ENCODE assay signal across 14 cellular contexts in genomic region chr10:97138174-97138573, GRCh38. TPM values are rescaled to one million over a fixed set of nuclear protein-coding genes. Genes with fewer than 3 reads are reported as not detected.
DNase-seq lines count a peak whose midpoint lies in the region; ATAC-seq, FAIRE-seq and TF ChIP-seq lines count a peak whose summit lies in the region.
"Had no signal": no experiment of that assay in that cellular context is flagged by ENCODE, and none has a peak within 500 bp of the region (broad histone marks: within the 10 kb centered on the region; RNA-seq: fewer than 3 reads in every experiment).

No MANE protein-coding gene starts in this region.

- no peaks in the 10 kb centered on the region for H4K20me1 ChIP-seq in PC-9 (ENCODE audit: insufficient read depth)

- H3K36me3 ChIP-seq in PC-9 (ENCODE audit: low read depth) (no peaks in the 10 kb centered on the region), kidney (ENCODE audit: control insufficient read depth in 1 of 2, insufficient read depth in 2 of 2, low read length in 2 of 2) (no peaks in the 10 kb centered on the region)
- H3K36me3 ChIP-seq: gastroesophageal sphincter had no signal

- FAIRE-seq in kidney (lab: Jason Lieb, UNC): no peak

- H3K9ac ChIP-seq in kidney (ENCODE audit: low read length in 2 of 2): no peak overlapping the region

- H3K27me3 Mint-ChIP-seq in activated CD8-positive, alpha-beta T cell treated with anti-CD3 and anti-CD28 coated beads for 36 hours: peaks cover 17% of the 10 kb centered on the region
- H3K27me3 Mint-ChIP-seq in activated CD8-positive, alpha-beta T cell treated with anti-CD3 and anti-CD28 coated beads, Interleukin-2, amount 10 ng/mL, durations not matched to agents 7 days and 5 days (ENCODE audit: low read depth): peaks cover 8% of the 10 kb centered on the region
- H3K27me3 Mint-ChIP-seq in type B pancreatic cell: peaks cover 32% of the 10 kb centered on the region

- H3K27me3 ChIP-seq in PC-9 (ENCODE audit: insufficient read depth, low read depth): peaks cover 60% of the 10 kb centered on the region

- H3K27ac ChIP-seq in PC-9 (no peak overlapping the region), kidney (ENCODE audit: low read depth in 2 of 2, low read length in 2 of 2) (no peak overlapping the region)
- H3K27ac ChIP-seq: gastroesophageal sphincter had no signal

- peak; percentile 27 for TF ChIP-seq CTCF in activated CD8-positive, alpha-beta T cell treated with anti-CD3 and anti-CD28 coated beads for 36 hours (IDR thresholded peaks at IDR 0.05)
- TF ChIP-seq CTCF in PC-9 (conservative IDR thresholded peaks at IDR 0.05) (peak; percentile 29; the same call in 1 of the 2 replicates), kidney (IDR thresholded peaks at IDR 0.05; ENCODE audit: borderline replicate concordance, extremely low read depth, insufficient read depth) (no peak), type B pancreatic cell (conservative IDR thresholded peaks at IDR 0.05) (peak; percentile 28)

- H3K4me3 ChIP-seq in PC-9 (no peak overlapping the region), kidney (ENCODE audit: low read length in 2 of 2) (no peak overlapping the region)
- H3K4me3 ChIP-seq: gastroesophageal sphincter had no signal

- no peaks in the 10 kb centered on the region for H3K79me2 ChIP-seq in PC-9 (ENCODE audit: low read depth)

- H3K27ac Mint-ChIP-seq in activated CD8-positive, alpha-beta T cell treated with anti-CD3 and anti-CD28 coated beads for 36 hours: no peak overlapping the region
- no peak overlapping the region for H3K27ac Mint-ChIP-seq in activated CD8-positive, alpha-beta T cell treated with anti-CD3 and anti-CD28 coated beads, Interleukin-2, amount 10 ng/mL, durations not matched to agents 7 days and 5 days
- H3K27ac Mint-ChIP-seq in type B pancreatic cell: peak overlapping the region; percentile 72
- H3K27ac Mint-ChIP-seq: activated naive CD8-positive, alpha-beta T cell treated with anti-CD3 and anti-CD28 coated beads for 36 hours had no signal

- no peaks in the 10 kb centered on the region for H3K36me3 Mint-ChIP-seq in activated CD8-positive, alpha-beta T cell treated with anti-CD3 and anti-CD28 coated beads for 36 hours (ENCODE audit: low read depth)
- H3K36me3 Mint-ChIP-seq in activated CD8-positive, alpha-beta T cell treated with anti-CD3 and anti-CD28 coated beads, Interleukin-2, amount 10 ng/mL, durations not matched to agents 7 days and 5 days (ENCODE audit: low read depth): no peaks in the 10 kb centered on the region
- H3K36me3 Mint-ChIP-seq in type B pancreatic cell: peaks cover 12% of the 10 kb centered on the region
- H3K36me3 Mint-ChIP-seq: activated naive CD8-positive, alpha-beta T cell treated with anti-CD3 and anti-CD28 coated beads for 36 hours had no signal

- H2AFZ ChIP-seq in PC-9: no peak overlapping the region

- no peak for DNase-seq in activated CD8-positive, alpha-beta T cell treated with anti-CD3 and anti-CD28 coated beads for 36 hours
- DNase-seq in activated CD8-positive, alpha-beta T cell treated with anti-CD3 and anti-CD28 coated beads, Interleukin-2, amount 10 ng/mL, durations not matched to agents 7 days and 5 days: no peak
- peak in 1 of 2 experiments; percentile 2 for DNase-seq in PC-9
- peak; percentile 30 for DNase-seq in kidney
- no peak for DNase-seq in type B pancreatic cell (ENCODE audit: extremely low spot score, unreplicated experiment)
- DNase-seq in stimulated activated CD4-positive, alpha-beta T cell treated with anti-CD3 and anti-CD28 coated beads, Interleukin-12 subunit alpha, Interleukin-12 subunit beta, amount 100 ng/mL, for 4 hours: no peak
- DNase-seq in Right ventricle myocardium inferior (ENCODE audit: missing footprints): no peak
- DNase-seq: activated naive CD8-positive, alpha-beta T cell treated with anti-CD3 and anti-CD28 coated beads for 36 hours; MV-4-11; T-helper 9 cell had no signal

- no peak overlapping the region for H3K4me2 ChIP-seq in PC-9

- ATAC-seq in activated CD8-positive, alpha-beta T cell treated with anti-CD3 and anti-CD28 coated beads for 36 hours: no peak
- ATAC-seq in activated CD8-positive, alpha-beta T cell treated with anti-CD3 and anti-CD28 coated beads, Interleukin-2, amount 10 ng/mL, durations not matched to agents 7 days and 5 days: no peak
- no peak for ATAC-seq in GM21528 (IDR thresholded peaks at IDR 0.05; ENCODE audit: low FRiP score, unreplicated experiment)
- no peak for ATAC-seq in Right ventricle myocardium inferior
- ATAC-seq: gastroesophageal sphincter had no signal

- POLR2A ChIA-PET in activated CD8-positive, alpha-beta T cell treated with anti-CD3 and anti-CD28 coated beads for 36 hours (lab: Charles Lee): no interaction called here
- POLR2A ChIA-PET in activated CD8-positive, alpha-beta T cell treated with anti-CD3 and anti-CD28 coated beads, Interleukin-2, amount 10 ng/mL, durations not matched to agents 7 days and 5 days (lab: Charles Lee): interaction anchor here (1.4 kb wide), 1 partner anchor 9 kb away, joined by 3 read pairs; no protein-coding TSS in a partner anchor
- POLR2A ChIA-PET in PC-9 (lab: Charles Lee; ENCODE audit: unreplicated experiment): no interaction called here

- H3K9me3 ChIP-seq in PC-9 (ENCODE audit: insufficient read depth, low read depth) (no peaks in the 10 kb centered on the region), kidney (ENCODE audit: control insufficient read depth in 1 of 2, low read length in 2 of 2) (no peaks in the 10 kb centered on the region)

- CTCF ChIA-PET in activated CD8-positive, alpha-beta T cell treated with anti-CD3 and anti-CD28 coated beads for 36 hours (lab: Charles Lee): interaction anchor here (1.7 to 2.4 kb wide), 3 partner anchors 65 to 96 kb away, joined by 7 to 15 read pairs (median 8); no protein-coding TSS in a partner anchor
- CTCF ChIA-PET in activated CD8-positive, alpha-beta T cell treated with anti-CD3 and anti-CD28 coated beads, Interleukin-2, amount 10 ng/mL, durations not matched to agents 7 days and 5 days (lab: Charles Lee): interaction anchor here (1.4 to 1.6 kb wide), 3 partner anchors 66 to 101 kb away, joined by 4 to 7 read pairs (median 5); no protein-coding TSS in a partner anchor
- CTCF ChIA-PET in PC-9 (lab: Charles Lee): no interaction called here

- H3F3A ChIP-seq in PC-9 (ENCODE audit: insufficient read depth, low read depth): no peaks in the 10 kb centered on the region

- intact Hi-C loops in activated CD8-positive, alpha-beta T cell treated with anti-CD3 and anti-CD28 coated beads for 36 hours (cut with micrococcal nuclease): no loop called here
- intact Hi-C loops in PC-9 (cut with micrococcal nuclease; ENCODE audit: unreplicated experiment): no loop called here
- intact Hi-C loops in kidney (cut with DNase I): no loop called here
- intact Hi-C loops in Right ventricle myocardium inferior (cut with DNase I): no loop called here

- H3K9me2 ChIP-seq in PC-9 (ENCODE audit: insufficient read depth): no peaks in the 10 kb centered on the region

- no TSS peak for BruUV-seq in PC-9 (replicated peaks; lab: Mats Ljungman, UMichigan)

- no peak overlapping the region for H3K4me3 Mint-ChIP-seq in activated CD8-positive, alpha-beta T cell treated with anti-CD3 and anti-CD28 coated beads for 36 hours
- H3K4me3 Mint-ChIP-seq in activated CD8-positive, alpha-beta T cell treated with anti-CD3 and anti-CD28 coated beads, Interleukin-2, amount 10 ng/mL, durations not matched to agents 7 days and 5 days: no peak overlapping the region
- H3K4me3 Mint-ChIP-seq in type B pancreatic cell: no peak overlapping the region
- H3K4me3 Mint-ChIP-seq: activated naive CD8-positive, alpha-beta T cell treated with anti-CD3 and anti-CD28 coated beads for 36 hours had no signal

- H3K9me3 Mint-ChIP-seq in activated CD8-positive, alpha-beta T cell treated with anti-CD3 and anti-CD28 coated beads for 36 hours: no peaks in the 10 kb centered on the region
- H3K9me3 Mint-ChIP-seq in activated CD8-positive, alpha-beta T cell treated with anti-CD3 and anti-CD28 coated beads, Interleukin-2, amount 10 ng/mL, durations not matched to agents 7 days and 5 days (ENCODE audit: insufficient read depth): no peaks in the 10 kb centered on the region
- no peaks in the 10 kb centered on the region for H3K9me3 Mint-ChIP-seq in type B pancreatic cell
- H3K9me3 Mint-ChIP-seq: activated naive CD8-positive, alpha-beta T cell treated with anti-CD3 and anti-CD28 coated beads for 36 hours had no signal

- H3K4me1 ChIP-seq in PC-9 (replicated peaks; ENCODE audit: insufficient read depth): no peaks in the 10 kb centered on the region
- no peaks in the 10 kb centered on the region for H3K4me1 ChIP-seq in kidney (ENCODE audit: control insufficient read depth in 1 of 2, insufficient read depth in 1 of 2, low read depth in 1 of 2, low read length in 2 of 2)
- H3K4me1 ChIP-seq: gastroesophageal sphincter had no signal

- H3K4me1 Mint-ChIP-seq in activated CD8-positive, alpha-beta T cell treated with anti-CD3 and anti-CD28 coated beads for 36 hours (ENCODE audit: low read depth): peaks cover 5% of the 10 kb centered on the region
- no peaks in the 10 kb centered on the region for H3K4me1 Mint-ChIP-seq in activated CD8-positive, alpha-beta T cell treated with anti-CD3 and anti-CD28 coated beads, Interleukin-2, amount 10 ng/mL, durations not matched to agents 7 days and 5 days (ENCODE audit: low read depth)
- peaks cover 48% of the 10 kb centered on the region for H3K4me1 Mint-ChIP-seq in type B pancreatic cell (ENCODE audit: unreplicated experiment)
- H3K4me1 Mint-ChIP-seq: activated naive CD8-positive, alpha-beta T cell treated with anti-CD3 and anti-CD28 coated beads for 36 hours had no signal

RNA-seq across cellular contexts. Expression of gene SLIT1, which starts 47.6 kb away (rescaled TPM):
- 1 to 10 TPM in 1 of 2 experiments, under 1 TPM in 1; 0.34 to 1.2 TPM for total RNA-seq in activated CD8-positive, alpha-beta T cell treated with anti-CD3 and anti-CD28 coated beads for 36 hours
- total RNA-seq in activated CD8-positive, alpha-beta T cell treated with anti-CD3 and anti-CD28 coated beads, Interleukin-2, amount 10 ng/mL, durations not matched to agents 7 days and 5 days: under 1 TPM; 0.70 to 0.71 TPM
- total RNA-seq in PC-9 (2021) (not detected in 2 replicates), kidney (0.35 TPM), type B pancreatic cell (ENCODE audit: low replicate concordance) (2.2 and 55.7 TPM in 2 replicates), Right ventricle myocardium inferior (0.08 TPM)
- 0.06 TPM for polyA plus RNA-seq in kidney (ENCODE audit: insufficient read depth, low read depth, low replicate concordance)
- total RNA-seq: dermis microvascular lymphatic vessel endothelial cell, lung microvascular endothelial cell had no signal
